ENCODE assay signal across 2 cellular contexts in the genomic region with DNA sequence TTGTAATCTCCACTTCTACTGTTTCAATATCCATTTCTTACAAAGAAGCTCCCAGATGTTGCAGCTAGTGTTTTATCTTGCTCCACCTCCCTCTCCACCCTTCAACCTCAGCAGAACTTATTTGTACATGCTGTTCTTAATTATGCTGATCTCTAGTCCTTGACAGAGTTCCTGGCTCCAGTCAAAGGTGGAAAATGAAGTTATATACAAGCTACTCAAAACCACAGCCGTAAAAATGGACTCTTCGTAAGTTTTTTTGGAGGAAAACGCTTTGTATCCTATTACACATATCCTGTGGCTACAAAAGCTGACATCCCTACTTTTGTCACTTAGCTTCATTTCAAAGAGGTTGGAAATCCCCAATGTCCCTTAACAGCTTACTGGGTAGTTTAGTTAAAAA.
TF ChIP-seq lines count a peak whose summit lies in the region.

No MANE protein-coding gene starts in this region.

TF ChIP-seq in HepG2, 621 proteins besides CTCF, POLR2A, EP300 and RAD21:
- TF ChIP-seq ZNF274 (CRISPR knock-in tag; IDR thresholded peaks at IDR 0.05) = no peak
- TF ChIP-seq ZFP37 (CRISPR knock-in tag; IDR thresholded peaks at IDR 0.05; ENCODE audit: borderline replicate concordance) = no peak
- no peak for TF ChIP-seq FOXK2 (IDR thresholded peaks at IDR 0.05)
- TF ChIP-seq RBFOX2 (IDR thresholded peaks at IDR 0.05; ENCODE audit: low read depth, low read length) = no peak
- TF ChIP-seq, protein P1, sequence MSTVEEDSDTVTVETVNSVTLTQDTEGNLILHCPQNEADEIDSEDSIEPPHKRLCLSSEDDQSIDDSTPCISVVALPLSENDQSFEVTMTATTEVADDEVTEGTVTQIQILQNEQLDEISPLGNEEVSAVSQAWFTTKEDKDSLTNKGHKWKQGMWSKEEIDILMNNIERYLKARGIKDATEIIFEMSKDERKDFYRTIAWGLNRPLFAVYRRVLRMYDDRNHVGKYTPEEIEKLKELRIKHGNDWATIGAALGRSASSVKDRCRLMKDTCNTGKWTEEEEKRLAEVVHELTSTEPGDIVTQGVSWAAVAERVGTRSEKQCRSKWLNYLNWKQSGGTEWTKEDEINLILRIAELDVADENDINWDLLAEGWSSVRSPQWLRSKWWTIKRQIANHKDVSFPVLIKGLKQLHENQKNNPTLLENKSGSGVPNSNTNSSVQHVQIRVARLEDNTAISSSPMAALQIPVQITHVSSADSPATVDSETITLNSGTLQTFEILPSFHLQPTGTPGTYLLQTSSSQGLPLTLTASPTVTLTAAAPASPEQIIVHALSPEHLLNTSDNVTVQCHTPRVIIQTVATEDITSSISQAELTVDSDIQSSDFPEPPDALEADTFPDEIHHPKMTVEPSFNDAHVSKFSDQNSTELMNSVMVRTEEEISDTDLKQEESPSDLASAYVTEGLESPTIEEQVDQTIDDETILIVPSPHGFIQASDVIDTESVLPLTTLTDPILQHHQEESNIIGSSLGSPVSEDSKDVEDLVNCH (CRISPR knock-in tag; IDR thresholded peaks at IDR 0.05) = no peak
- TF ChIP-seq, protein P2, sequence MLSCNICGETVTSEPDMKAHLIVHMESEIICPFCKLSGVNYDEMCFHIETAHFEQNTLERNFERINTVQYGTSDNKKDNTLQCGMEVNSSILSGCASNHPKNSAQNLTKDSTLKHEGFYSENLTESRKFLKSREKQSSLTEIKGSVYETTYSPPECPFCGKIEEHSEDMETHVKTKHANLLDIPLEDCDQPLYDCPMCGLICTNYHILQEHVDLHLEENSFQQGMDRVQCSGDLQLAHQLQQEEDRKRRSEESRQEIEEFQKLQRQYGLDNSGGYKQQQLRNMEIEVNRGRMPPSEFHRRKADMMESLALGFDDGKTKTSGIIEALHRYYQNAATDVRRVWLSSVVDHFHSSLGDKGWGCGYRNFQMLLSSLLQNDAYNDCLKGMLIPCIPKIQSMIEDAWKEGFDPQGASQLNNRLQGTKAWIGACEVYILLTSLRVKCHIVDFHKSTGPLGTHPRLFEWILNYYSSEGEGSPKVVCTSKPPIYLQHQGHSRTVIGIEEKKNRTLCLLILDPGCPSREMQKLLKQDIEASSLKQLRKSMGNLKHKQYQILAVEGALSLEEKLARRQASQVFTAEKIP (CRISPR knock-in tag; IDR thresholded peaks at IDR 0.05; ENCODE audit: borderline replicate concordance) = no peak
- no peak for TF ChIP-seq IKZF4 (CRISPR knock-in tag; IDR thresholded peaks at IDR 0.05; ENCODE audit: borderline replicate concordance, low read depth, not compliant biosample characterization)
- TF ChIP-seq ERF (CRISPR knock-in tag; IDR thresholded peaks at IDR 0.05) = no peak
- no peak for TF ChIP-seq BRCA1 (CRISPR knock-in tag; IDR thresholded peaks at IDR 0.05)
- TF ChIP-seq, protein P3, sequence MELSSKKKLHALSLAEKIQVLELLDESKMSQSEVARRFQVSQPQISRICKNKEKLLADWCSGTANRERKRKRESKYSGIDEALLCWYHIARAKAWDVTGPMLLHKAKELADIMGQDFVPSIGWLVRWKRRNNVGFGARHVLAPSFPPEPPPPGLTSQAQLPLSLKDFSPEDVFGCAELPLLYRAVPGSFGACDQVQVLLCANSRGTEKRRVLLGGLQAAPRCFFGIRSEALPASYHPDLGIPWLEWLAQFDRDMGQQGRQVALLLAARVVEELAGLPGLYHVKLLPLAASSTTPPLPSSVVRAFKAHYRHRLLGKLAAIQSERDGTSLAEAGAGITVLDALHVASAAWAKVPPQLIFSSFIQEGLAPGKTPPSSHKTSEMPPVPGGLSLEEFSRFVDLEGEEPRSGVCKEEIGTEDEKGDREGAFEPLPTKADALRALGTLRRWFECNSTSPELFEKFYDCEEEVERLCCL (CRISPR knock-in tag; IDR thresholded peaks at IDR 0.05; ENCODE audit: borderline replicate concordance) = no peak
- no peak for TF ChIP-seq ZNF337 (CRISPR knock-in tag; IDR thresholded peaks at IDR 0.05; ENCODE audit: borderline replicate concordance, low read depth)
- TF ChIP-seq, protein P4, sequence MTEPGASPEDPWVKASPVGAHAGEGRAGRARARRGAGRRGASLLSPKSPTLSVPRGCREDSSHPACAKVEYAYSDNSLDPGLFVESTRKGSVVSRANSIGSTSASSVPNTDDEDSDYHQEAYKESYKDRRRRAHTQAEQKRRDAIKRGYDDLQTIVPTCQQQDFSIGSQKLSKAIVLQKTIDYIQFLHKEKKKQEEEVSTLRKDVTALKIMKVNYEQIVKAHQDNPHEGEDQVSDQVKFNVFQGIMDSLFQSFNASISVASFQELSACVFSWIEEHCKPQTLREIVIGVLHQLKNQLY (CRISPR knock-in tag; IDR thresholded peaks at IDR 0.05) = no peak
TF ChIP-seq in HepG2: peak in this region for 0.

TF ChIP-seq in endothelial cell of umbilical vein, 7 proteins besides CTCF, POLR2A, EP300 and RAD21:
- TF ChIP-seq POLR2AphosphoS5 (IDR thresholded peaks at IDR 0.05; ENCODE audit: insufficient read depth, low read depth, low read length) (no peak), EZH2 (IDR thresholded peaks at IDR 0.05; ENCODE audit: borderline replicate concordance, low read depth, low read length, severe bottlenecking) (no peak), MYC (IDR thresholded peaks at IDR 0.05; ENCODE audit: low read depth, low read length) (no peak), JUN (IDR thresholded peaks at IDR 0.05; ENCODE audit: borderline replicate concordance, insufficient read depth, insufficient read length, low read depth) (no peak), GATA2 (IDR thresholded peaks at IDR 0.05; ENCODE audit: insufficient read depth, insufficient read length, low read depth, low read length) (no peak), FOS (IDR thresholded peaks at IDR 0.05; ENCODE audit: borderline replicate concordance, insufficient read depth, low read length) (no peak)
- TF ChIP-seq, protein P5, sequence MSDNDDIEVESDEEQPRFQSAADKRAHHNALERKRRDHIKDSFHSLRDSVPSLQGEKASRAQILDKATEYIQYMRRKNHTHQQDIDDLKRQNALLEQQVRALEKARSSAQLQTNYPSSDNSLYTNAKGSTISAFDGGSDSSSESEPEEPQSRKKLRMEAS (IDR thresholded peaks at IDR 0.05; ENCODE audit: insufficient read depth, insufficient read length) = no peak
